8 cellular contexts compared by ENCODE assay signal in genomic region chr13:30466358-30466714, GRCh38. TPM values are rescaled to one million over a fixed set of nuclear protein-coding genes. Genes with fewer than 3 reads are reported as not detected.
DNase-seq lines count a peak whose midpoint lies in the region; ATAC-seq and TF ChIP-seq lines count a peak whose summit lies in the region.

No MANE protein-coding gene starts in this region.

- TF ChIP-seq CTCF in HCT116 (IDR thresholded peaks at IDR 0.05 in 2 of 3, conservative IDR thresholded peaks at IDR 0.05 in 1 of 3; ENCODE audit: borderline replicate concordance in 1 of 3, insufficient read depth in 1 of 3, low read depth in 2 of 3, low read length in 2 of 3) = no peak
- no peak for TF ChIP-seq CTCF in WERI-Rb-1 (IDR thresholded peaks at IDR 0.05; ENCODE audit: low read depth, low read length)

- DNase-seq in HCT116 (ENCODE audit: low read depth, low spot score) (no peak), WERI-Rb-1 (no peak), iris pigment epithelial cell (ENCODE audit: low read depth) (peak; percentile 65), NCI-H1417 (lab: John Stamatoyannopoulos, UW) (no peak), HPDE6-E6E7 (ENCODE audit: extremely low spot score) (no peak)
- no peak for DNase-seq in stimulated activated naive CD4-positive, alpha-beta T cell (lab: John Stamatoyannopoulos, UW)

- RAD21 ChIA-PET in HCT116 (lab: Charles Lee; ENCODE audit: low non-redundant PET in 1 of 2, low total read pairs in 2 of 2, uncharacterized antibody in 2 of 2, unreplicated experiment in 2 of 2) = no interaction called here

- TSS peak; percentile 96 for BruUV-seq in HCT116 (replicated peaks; lab: Mats Ljungman, UMichigan)

- H3K36me3 ChIP-seq in BLaER1 (peaks cover 21% of the 10 kb centered on the region), HCT116 (ENCODE audit: control insufficient read depth in 1 of 2, insufficient read depth in 2 of 2, low read length in 2 of 2) (peaks cover 18 to 24% of the 10 kb centered on the region in 2 experiments), WERI-Rb-1 (peaks cover 21% of the 10 kb centered on the region)

- intact Hi-C loops in HCT116 (cut with micrococcal nuclease) = loop anchor here (5.0 to 10.0 kb wide), 3 partner anchors 336 to 578 kb away; no protein-coding TSS in a partner anchor

- POLR2A ChIA-PET in HCT116 (lab: Charles Lee) = interaction anchor here (0.8 to 2.1 kb wide), 2 partner anchors 35 to 390 kb away, joined by 3 to 5 read pairs; no protein-coding TSS in a partner anchor

- H3K9ac ChIP-seq in BLaER1 (peak overlapping the region; percentile 100), HCT116 (ENCODE audit: low read length) (peak overlapping the region; percentile 97)

- H3K4me3 ChIP-seq in BLaER1 = peak overlapping the region; percentile 100
- peak overlapping the region; percentile 73 to 80 for H3K4me3 ChIP-seq in HCT116 (replicated peaks in 1 of 2; ENCODE audit: low read depth in 1 of 2, low read length in 2 of 2)
- peak overlapping the region; percentile 50 for H3K4me3 ChIP-seq in WERI-Rb-1 (ENCODE audit: low read depth, low read length)

- no peak for TF ChIP-seq POLR2A in HCT116 (IDR thresholded peaks at IDR 0.05; ENCODE audit: borderline replicate concordance, extremely low read depth, insufficient read depth, insufficient read length)

- peaks cover 36% of the 10 kb centered on the region for H3K79me2 ChIP-seq in HCT116 (ENCODE audit: insufficient read depth, low read length)

- H4K20me1 ChIP-seq in BLaER1 (peaks cover 28% of the 10 kb centered on the region), HCT116 (ENCODE audit: insufficient read depth) (peaks cover 7% of the 10 kb centered on the region; the same call in 1 of the 2 replicates)

- CTCF ChIA-PET in HCT116 (lab: Charles Lee) = no interaction called here

- TF ChIP-seq RAD21 in HCT116 (IDR thresholded peaks at IDR 0.05; ENCODE audit: low read depth) = no peak

- peak overlapping the region; percentile 55 for H2AFZ ChIP-seq in HCT116 (ENCODE audit: low read depth, low read length, poor library complexity, severe bottlenecking)

- no peaks in the 10 kb centered on the region for H3K9me2 ChIP-seq in HCT116 (ENCODE audit: insufficient read depth)

- H3K9me3 ChIP-seq in BLaER1 = no peaks in the 10 kb centered on the region
- no peaks in the 10 kb centered on the region for H3K9me3 ChIP-seq in HCT116 (ENCODE audit: control insufficient read depth in 1 of 2, insufficient read depth in 1 of 2, low read depth in 1 of 2, low read length in 2 of 2)
- no peaks in the 10 kb centered on the region for H3K9me3 ChIP-seq in WERI-Rb-1 (ENCODE audit: severe bottlenecking)

- H3K27ac ChIP-seq in BLaER1 = peak overlapping the region; percentile 100
- H3K27ac ChIP-seq in HCT116 (ENCODE audit: low read depth, low read length) = peak overlapping the region; percentile 99
- H3K27ac ChIP-seq in WERI-Rb-1 = peak overlapping the region; percentile 98

- H3K27me3 ChIP-seq in BLaER1 (no peaks in the 10 kb centered on the region), HCT116 (ENCODE audit: insufficient read depth, low read length) (no peaks in the 10 kb centered on the region), WERI-Rb-1 (ENCODE audit: insufficient read depth, low read depth, severe bottlenecking) (no peaks in the 10 kb centered on the region)

- H3K4me1 ChIP-seq in BLaER1 (peaks cover 41% of the 10 kb centered on the region), HCT116 (ENCODE audit: control insufficient read depth in 1 of 2, insufficient read depth in 2 of 2, low read length in 2 of 2) (peaks cover 11 to 32% of the 10 kb centered on the region in 2 experiments; a peak in 3 of 4 replicates)

- H3K4me2 ChIP-seq in BLaER1 (peak overlapping the region; percentile 99), HCT116 (ENCODE audit: low read length) (peak overlapping the region; percentile 80)

- ATAC-seq in HCT116 (peak; percentile 16), GM21390 (IDR thresholded peaks at IDR 0.05; ENCODE audit: unreplicated experiment) (no peak)

TF ChIP-seq in HCT116, 20 proteins besides CTCF, POLR2A, EP300 and RAD21:
- no peak for TF ChIP-seq FOSL1 (IDR thresholded peaks at IDR 0.05; ENCODE audit: low read depth)
- TF ChIP-seq, protein P1, sequence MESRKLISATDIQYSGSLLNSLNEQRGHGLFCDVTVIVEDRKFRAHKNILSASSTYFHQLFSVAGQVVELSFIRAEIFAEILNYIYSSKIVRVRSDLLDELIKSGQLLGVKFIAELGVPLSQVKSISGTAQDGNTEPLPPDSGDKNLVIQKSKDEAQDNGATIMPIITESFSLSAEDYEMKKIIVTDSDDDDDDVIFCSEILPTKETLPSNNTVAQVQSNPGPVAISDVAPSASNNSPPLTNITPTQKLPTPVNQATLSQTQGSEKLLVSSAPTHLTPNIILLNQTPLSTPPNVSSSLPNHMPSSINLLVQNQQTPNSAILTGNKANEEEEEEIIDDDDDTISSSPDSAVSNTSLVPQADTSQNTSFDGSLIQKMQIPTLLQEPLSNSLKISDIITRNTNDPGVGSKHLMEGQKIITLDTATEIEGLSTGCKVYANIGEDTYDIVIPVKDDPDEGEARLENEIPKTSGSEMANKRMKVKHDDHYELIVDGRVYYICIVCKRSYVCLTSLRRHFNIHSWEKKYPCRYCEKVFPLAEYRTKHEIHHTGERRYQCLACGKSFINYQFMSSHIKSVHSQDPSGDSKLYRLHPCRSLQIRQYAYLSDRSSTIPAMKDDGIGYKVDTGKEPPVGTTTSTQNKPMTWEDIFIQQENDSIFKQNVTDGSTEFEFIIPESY (IDR thresholded peaks at IDR 0.05; ENCODE audit: extremely low read depth, insufficient replicate concordance, low read length) = no peak
- TF ChIP-seq ZNF274 (IDR thresholded peaks at IDR 0.05; ENCODE audit: low read depth, low read length) = no peak
- no peak for TF ChIP-seq CEBPB (IDR thresholded peaks at IDR 0.05; ENCODE audit: low read depth)
- TF ChIP-seq TCF7L2 (IDR thresholded peaks at IDR 0.05; ENCODE audit: borderline replicate concordance, extremely low read depth, insufficient read depth, insufficient read length) = no peak
- no peak for TF ChIP-seq EZH2phosphoT487 (IDR thresholded peaks at IDR 0.05; ENCODE audit: borderline replicate concordance)
- no peak for TF ChIP-seq JUND (IDR thresholded peaks at IDR 0.05)
- TF ChIP-seq YY1 (IDR thresholded peaks at IDR 0.05; ENCODE audit: extremely low read depth, insufficient replicate concordance, low read depth, low read length) = no peak
- TF ChIP-seq SRF (IDR thresholded peaks at IDR 0.05; ENCODE audit: low read depth) = no peak
- TF ChIP-seq, protein P2, sequence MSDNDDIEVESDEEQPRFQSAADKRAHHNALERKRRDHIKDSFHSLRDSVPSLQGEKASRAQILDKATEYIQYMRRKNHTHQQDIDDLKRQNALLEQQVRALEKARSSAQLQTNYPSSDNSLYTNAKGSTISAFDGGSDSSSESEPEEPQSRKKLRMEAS (IDR thresholded peaks at IDR 0.05) = no peak
- no peak for TF ChIP-seq POLR2AphosphoS5 (IDR thresholded peaks at IDR 0.05; ENCODE audit: low read depth, low read length)
- TF ChIP-seq EZH2 (IDR thresholded peaks at IDR 0.05) = no peak
- no peak for TF ChIP-seq EGR1 (IDR thresholded peaks at IDR 0.05; ENCODE audit: low read depth)
- TF ChIP-seq ELF1 (IDR thresholded peaks at IDR 0.05; ENCODE audit: borderline replicate concordance, low read depth) = no peak
- TF ChIP-seq, protein P3, sequence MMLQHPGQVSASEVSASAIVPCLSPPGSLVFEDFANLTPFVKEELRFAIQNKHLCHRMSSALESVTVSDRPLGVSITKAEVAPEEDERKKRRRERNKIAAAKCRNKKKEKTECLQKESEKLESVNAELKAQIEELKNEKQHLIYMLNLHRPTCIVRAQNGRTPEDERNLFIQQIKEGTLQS (IDR thresholded peaks at IDR 0.05) = no peak
- no peak for TF ChIP-seq ZFX (IDR thresholded peaks at IDR 0.05)
- TF ChIP-seq SP1 (IDR thresholded peaks at IDR 0.05; ENCODE audit: low read depth) = no peak

RNA-seq across cellular contexts. Expression of gene HMGB1, which starts 0.6 kb away (rescaled TPM):
- 678 TPM for total RNA-seq in HCT116 (2021; ENCODE audit: unreplicated experiment)
- polyA plus RNA-seq in HCT116 (2012) = 231 and 369 TPM in 2 replicates

RNA-seq across cellular contexts. Expression of gene UBE2L5, which starts 44.0 kb away (rescaled TPM):
- 0.15 TPM for total RNA-seq in HCT116 (2021; ENCODE audit: unreplicated experiment)
- polyA plus RNA-seq in HCT116 (2012) = not detected in 2 replicates

Comparison
In these comparisons a context has a peak if more than half of its experiments do, and no peak if none do; other contexts are left out.
1. H3K4me3 ChIP-seq: peak in every context shown above with its lines; median percentile 100 in BLaER1; 76 in HCT116; 50 in WERI-Rb-1.